8 cellular contexts compared by ENCODE assay signal in genomic region chr2:96325884-96326255, GRCh38. TPM values are rescaled to one million over a fixed set of nuclear protein-coding genes. Genes with fewer than 3 reads are reported as not detected.
DNase-seq lines count a peak whose midpoint lies in the region; ATAC-seq and TF ChIP-seq lines count a peak whose summit lies in the region.

No MANE protein-coding gene starts in this region.

- peak overlapping the region; percentile 89 for H3K27ac Mint-ChIP-seq in activated CD8-positive, alpha-beta T cell treated with anti-CD3 and anti-CD28 coated beads for 36 hours

- H3K27ac ChIP-seq in foreskin keratinocyte = no peak overlapping the region

- no peaks in the 10 kb centered on the region for H3K9me3 Mint-ChIP-seq in activated CD8-positive, alpha-beta T cell treated with anti-CD3 and anti-CD28 coated beads for 36 hours

- H3K27me3 Mint-ChIP-seq in activated CD8-positive, alpha-beta T cell treated with anti-CD3 and anti-CD28 coated beads for 36 hours = no peaks in the 10 kb centered on the region

- peaks cover 43% of the 10 kb centered on the region for H3K4me1 Mint-ChIP-seq in activated CD8-positive, alpha-beta T cell treated with anti-CD3 and anti-CD28 coated beads for 36 hours (ENCODE audit: low read depth)

- H3K27me3 ChIP-seq in foreskin keratinocyte = peaks cover 35% of the 10 kb centered on the region

- TF ChIP-seq CTCF in activated CD8-positive, alpha-beta T cell treated with anti-CD3 and anti-CD28 coated beads for 36 hours (IDR thresholded peaks at IDR 0.05) = no peak
- no peak for TF ChIP-seq CTCF in foreskin keratinocyte (conservative IDR thresholded peaks at IDR 0.05)
- TF ChIP-seq CTCF in GM13977 (IDR thresholded peaks at IDR 0.05; ENCODE audit: extremely low read depth, insufficient read depth, missing control alignments) = no peak

- POLR2A ChIA-PET in activated CD8-positive, alpha-beta T cell treated with anti-CD3 and anti-CD28 coated beads for 36 hours (lab: Charles Lee) = interaction anchor here (0.9 to 12.3 kb wide), 12 partner anchors 8 to 312 kb away, joined by 3 to 119 read pairs (median 4); partner anchors contain the start of genes KANSL3, NCAPH and SNRNP200

- in situ Hi-C loops in GM13977 (cut with MboI; ENCODE audit: low pct_unique_long_range_greater_than_20kb, low sequenced_read_pairs, unreplicated experiment) = no loop called here

- CTCF ChIA-PET in activated CD8-positive, alpha-beta T cell treated with anti-CD3 and anti-CD28 coated beads for 36 hours (lab: Charles Lee) = interaction anchor here (0.8 to 1.2 kb wide), 2 partner anchors 9 to 170 kb away, joined by 3 to 12 read pairs; partner anchors contain the start of gene NCAPH

- H3K4me3 Mint-ChIP-seq in activated CD8-positive, alpha-beta T cell treated with anti-CD3 and anti-CD28 coated beads for 36 hours = peak overlapping the region; percentile 90

- peaks cover 43% of the 10 kb centered on the region for H3K36me3 Mint-ChIP-seq in activated CD8-positive, alpha-beta T cell treated with anti-CD3 and anti-CD28 coated beads for 36 hours (ENCODE audit: low read depth)

- H3K4me1 ChIP-seq in foreskin keratinocyte = peaks cover under 1% of the 10 kb centered on the region

- peak; percentile 17 for DNase-seq in NK-92 treated with Interleukin-12 subunit alpha and Interleukin-12 subunit beta, amount 100 ng/mL, for 24 hours (lab: John Stamatoyannopoulos, UW)
- DNase-seq in NK-92 (lab: John Stamatoyannopoulos, UW; ENCODE audit: unreplicated experiment) (no peak), foreskin keratinocyte (no peak), HuH-7 (ENCODE audit: low spot score) (no peak), GM13977 (ENCODE audit: low spot score) (no peak)
- DNase-seq in activated CD8-positive, alpha-beta T cell treated with anti-CD3 and anti-CD28 coated beads for 36 hours = peak; percentile 63
- peak; percentile 34 for DNase-seq in stimulated activated CD4-positive, alpha-beta T cell treated with anti-CD3 and anti-CD28 coated beads, Interleukin-4, amount 100 ng/mL, for 1 hour
- DNase-seq in effector CD8-positive, alpha-beta T cell (lab: John Stamatoyannopoulos, UW) = no peak

- peak; percentile 51 for ATAC-seq in activated CD8-positive, alpha-beta T cell treated with anti-CD3 and anti-CD28 coated beads for 36 hours
- peak; percentile 9 for ATAC-seq in foreskin keratinocyte

- intact Hi-C loops in activated CD8-positive, alpha-beta T cell treated with anti-CD3 and anti-CD28 coated beads for 36 hours (cut with micrococcal nuclease) = loop anchor here (10.0 kb wide), 2 partner anchors 181 to 209 kb away; partner anchors contain the start of genes ARID5A and DUSP2

RNA-seq across cellular contexts. Expression of gene ITPRIPL1, which starts 0.8 kb away (rescaled TPM):
- 10 to 100 TPM; 28.2 to 32.6 TPM for total RNA-seq in activated CD8-positive, alpha-beta T cell treated with anti-CD3 and anti-CD28 coated beads for 36 hours
- total RNA-seq in foreskin keratinocyte = 7.2 and 7.7 TPM in 2 replicates
- polyA plus RNA-seq in foreskin keratinocyte = 3.2 and 3.5 TPM in 2 replicates

RNA-seq across cellular contexts. Expression of gene NCAPH, which starts 9.7 kb away (rescaled TPM):
- total RNA-seq in activated CD8-positive, alpha-beta T cell treated with anti-CD3 and anti-CD28 coated beads for 36 hours = 10 to 100 TPM; 70.9 TPM
- 32.7 and 44.7 TPM in 2 replicates for total RNA-seq in foreskin keratinocyte
- polyA plus RNA-seq in foreskin keratinocyte = 30.8 and 41.6 TPM in 2 replicates

RNA-seq across cellular contexts. Expression of gene SNRNP200, which starts 20.5 kb away (rescaled TPM):
- total RNA-seq in activated CD8-positive, alpha-beta T cell treated with anti-CD3 and anti-CD28 coated beads for 36 hours = 100 to 1,000 TPM; 175 to 178 TPM
- total RNA-seq in foreskin keratinocyte = 86.0 and 94.9 TPM in 2 replicates
- polyA plus RNA-seq in foreskin keratinocyte = 73.5 and 80.9 TPM in 2 replicates

RNA-seq across cellular contexts. Expression of gene CIAO1, which starts 59.8 kb away (rescaled TPM):
- total RNA-seq in activated CD8-positive, alpha-beta T cell treated with anti-CD3 and anti-CD28 coated beads for 36 hours = 10 to 100 TPM; 72.1 to 72.3 TPM
- total RNA-seq in foreskin keratinocyte = 59.5 and 63.9 TPM in 2 replicates
- polyA plus RNA-seq in foreskin keratinocyte = 41.7 and 43.3 TPM in 2 replicates

Comparison
In these comparisons a context has a peak if more than half of its experiments do, and no peak if none do; other contexts are left out.
1. DNase-seq: peak in NK-92 treated with Interleukin-12 subunit alpha and Interleukin-12 subunit beta, amount 100 ng/mL, for 24 hours (single experiment), activated CD8-positive, alpha-beta T cell treated with anti-CD3 and anti-CD28 coated beads for 36 hours (single experiment) and stimulated activated CD4-positive, alpha-beta T cell treated with anti-CD3 and anti-CD28 coated beads, Interleukin-4, amount 100 ng/mL, for 1 hour (single experiment); none in NK-92 (single experiment), foreskin keratinocyte (0 of 2), HuH-7 (single experiment), effector CD8-positive, alpha-beta T cell (single experiment) and GM13977 (single experiment).